8 cellular contexts compared by ENCODE assay signal in the genomic region with DNA sequence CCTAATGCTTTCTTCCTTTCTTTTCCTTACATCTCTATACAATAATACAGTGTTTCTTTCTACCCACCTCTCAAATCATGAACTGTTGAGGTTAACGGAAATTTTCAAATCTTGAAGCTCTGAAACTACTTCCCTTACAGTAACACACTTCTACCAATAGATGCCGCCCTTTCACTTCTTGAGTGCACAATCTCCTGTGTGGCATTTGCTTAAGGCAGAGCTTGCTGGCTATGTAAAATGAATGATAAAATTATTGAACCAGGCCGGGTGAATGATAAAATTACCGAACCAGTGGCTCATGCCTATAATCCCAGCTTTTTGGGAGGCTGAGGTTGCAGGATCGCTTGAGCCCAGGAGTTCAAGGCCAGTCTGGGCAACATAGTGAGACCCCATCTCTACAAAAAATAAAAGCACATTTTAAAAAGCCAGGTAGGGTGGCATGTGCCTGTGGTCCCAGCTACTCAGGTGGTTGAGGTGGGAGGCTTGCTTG. TPM values are rescaled to one million over a fixed set of nuclear protein-coding genes. Genes with fewer than 3 reads are reported as not detected.
DNase-seq lines count a peak whose midpoint lies in the region; ATAC-seq and TF ChIP-seq lines count a peak whose summit lies in the region.

No MANE protein-coding gene starts in this region.

- TF ChIP-seq CTCF in Caco-2 (IDR thresholded peaks at IDR 0.05; ENCODE audit: insufficient read depth in 1 of 2, low read depth in 1 of 2, low read length in 1 of 2, severe bottlenecking in 1 of 2, unreplicated experiment in 1 of 2), result peak; percentile 97 to 99
- TF ChIP-seq CTCF in WERI-Rb-1 (IDR thresholded peaks at IDR 0.05; ENCODE audit: low read depth, low read length), result peak; percentile 67

- no peak overlapping the region for H3K27ac Mint-ChIP-seq in Caco-2 (ENCODE audit: unreplicated experiment)
- peak overlapping the region; percentile 18 to 87 (median 68) for H3K27ac Mint-ChIP-seq in naive thymus-derived CD8-positive, alpha-beta T cell

- ATAC-seq in GM21717 (IDR thresholded peaks at IDR 0.05; ENCODE audit: unreplicated experiment), result peak; percentile 60
- ATAC-seq in esophagus mucosa, result peak; percentile 79
- peak; percentile 83 to 92 for ATAC-seq in naive thymus-derived CD8-positive, alpha-beta T cell
- ATAC-seq in GM19452 (IDR thresholded peaks at IDR 0.05; ENCODE audit: unreplicated experiment), result no peak
- ATAC-seq in GM21529 (IDR thresholded peaks at IDR 0.05; ENCODE audit: unreplicated experiment), result no peak

- H3K4me3 Mint-ChIP-seq in Caco-2 (ENCODE audit: unreplicated experiment), result no peak overlapping the region
- peak overlapping the region in 6 of 10 donors; percentile 4 to 34 (median 15) for H3K4me3 Mint-ChIP-seq in naive thymus-derived CD8-positive, alpha-beta T cell

- H3K4me1 Mint-ChIP-seq in Caco-2 (ENCODE audit: low read depth, unreplicated experiment), result peaks cover 6% of the 10 kb centered on the region
- peaks cover 28 to 82% (median 74%) of the 10 kb centered on the region in 4 donors for H3K4me1 Mint-ChIP-seq in naive thymus-derived CD8-positive, alpha-beta T cell

- H3K36me3 ChIP-seq in Caco-2 (ENCODE audit: control insufficient read depth, insufficient read depth, low read length), result no peaks in the 10 kb centered on the region
- no peaks in the 10 kb centered on the region for H3K36me3 ChIP-seq in WERI-Rb-1

- H3K9me3 Mint-ChIP-seq in Caco-2 (ENCODE audit: unreplicated experiment), result no peaks in the 10 kb centered on the region
- no peaks in the 10 kb centered on the region for H3K9me3 Mint-ChIP-seq in naive thymus-derived CD8-positive, alpha-beta T cell

- H3K9me3 ChIP-seq in Caco-2 (no peaks in the 10 kb centered on the region), WERI-Rb-1 (ENCODE audit: severe bottlenecking) (no peaks in the 10 kb centered on the region)

- peaks cover 4% of the 10 kb centered on the region; the same call in 1 of the 2 replicates for H3K4me1 ChIP-seq in Caco-2

- no peak overlapping the region for H3K27ac ChIP-seq in WERI-Rb-1

- H3K27me3 Mint-ChIP-seq in Caco-2 (ENCODE audit: insufficient read depth, unreplicated experiment), result no peaks in the 10 kb centered on the region
- H3K27me3 Mint-ChIP-seq in naive thymus-derived CD8-positive, alpha-beta T cell, result no peaks in the 10 kb centered on the region

- CTCF ChIA-PET in Caco-2 (lab: Charles Lee), result interaction anchor here (0.5 to 3.9 kb wide), 50 partner anchors 9 to 317 kb away, joined by 3 to 203 read pairs (median 5); partner anchors contain the start of genes TOMM34, WFDC12 and YWHAB

- H3K4me3 ChIP-seq in Caco-2 (ENCODE audit: low read depth, low read length), result no peak overlapping the region
- no peak overlapping the region for H3K4me3 ChIP-seq in WERI-Rb-1 (ENCODE audit: low read depth, low read length)

- POLR2A ChIA-PET in Caco-2 (lab: Charles Lee), result interaction anchor here (0.6 to 0.8 kb wide), 2 partner anchors 32 to 51 kb away, joined by 4 to 13 read pairs; no protein-coding TSS in a partner anchor
- POLR2A ChIA-PET in naive thymus-derived CD8-positive, alpha-beta T cell (lab: Charles Lee), result interaction anchor here (0.9 to 1.9 kb wide), 4 partner anchors 9 to 247 kb away, joined by 3 to 7 read pairs (median 4); no protein-coding TSS in a partner anchor

- DNase-seq in Caco-2 (peak; percentile 67 to 80), NCI-H226 (peak; percentile 67), WERI-Rb-1 (peak; percentile 29)
- peak in 8 of 10 donors; percentile 21 to 70 (median 52) for DNase-seq in naive thymus-derived CD8-positive, alpha-beta T cell

- intact Hi-C loops in Caco-2 (cut with micrococcal nuclease; ENCODE audit: unreplicated experiment), result loop anchor here (1.0 to 5.0 kb wide), 6 partner anchors 25 to 247 kb away; no protein-coding TSS in a partner anchor

- BruUV-seq in Caco-2 (replicated peaks; lab: Mats Ljungman, UMichigan), result no TSS peak

- peaks cover 18% of the 10 kb centered on the region for H3K36me3 Mint-ChIP-seq in Caco-2 (ENCODE audit: insufficient read depth, unreplicated experiment)
- H3K36me3 Mint-ChIP-seq in naive thymus-derived CD8-positive, alpha-beta T cell, result peaks cover 9 to 88% (median 21%) of the 10 kb centered on the region in 3 donors

- no peaks in the 10 kb centered on the region for H3K27me3 ChIP-seq in Caco-2 (replicated peaks; ENCODE audit: control insufficient read depth, insufficient read depth, low read length)
- no peaks in the 10 kb centered on the region for H3K27me3 ChIP-seq in WERI-Rb-1 (ENCODE audit: insufficient read depth, low read depth, severe bottlenecking)

RNA-seq across cellular contexts. Expression of gene KCNS1, which starts 56.8 kb away (rescaled TPM):
- total RNA-seq in Caco-2 (2022) (0.09 TPM in 1 of 2 replicates, not detected in the other), esophagus mucosa (0.40 TPM)
- not detected for total RNA-seq in naive thymus-derived CD8-positive, alpha-beta T cell
- polyA plus RNA-seq in naive thymus-derived CD8-positive, alpha-beta T cell, result not detected

Comparison
In these comparisons a context has a peak if more than half of its experiments do, and no peak if none do; other contexts are left out.
1. ATAC-seq: peak in GM21717 (single experiment), esophagus mucosa (single experiment) and naive thymus-derived CD8-positive, alpha-beta T cell (2 of 2); none in GM19452 (single experiment) and GM21529 (single experiment).
2. Peak in every context shown above with its lines, with median percentiles within 50 percentile points of each other: DNase-seq.